34 cellular contexts compared by ENCODE assay signal in the genomic region with DNA sequence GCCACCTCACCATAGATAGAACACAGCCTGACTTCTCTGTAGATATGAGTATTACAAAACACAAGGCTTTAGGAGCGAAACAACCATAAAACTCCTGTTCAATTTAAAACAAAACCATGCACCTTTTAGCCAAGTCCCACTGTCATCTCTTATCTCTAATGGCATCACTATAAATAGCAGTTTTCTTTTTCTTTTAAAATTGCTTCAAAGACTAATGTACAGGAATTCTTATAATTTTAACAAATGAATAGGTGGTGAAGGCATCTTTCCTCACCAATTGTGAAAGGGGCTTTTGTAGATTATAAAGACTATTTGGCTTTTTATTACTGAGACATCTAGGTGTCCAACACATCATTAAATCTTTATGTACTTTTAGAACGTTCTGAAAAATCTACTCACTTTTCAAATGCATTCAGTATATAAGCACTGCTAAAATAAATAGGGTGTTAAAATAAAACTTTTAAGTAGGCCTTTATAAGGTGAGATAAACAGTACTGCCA.
"Had no signal": no experiment of that assay in that cellular context is flagged by ENCODE, and none has a peak within 500 bp of the region (broad histone marks: within the 10 kb centered on the region; RNA-seq: fewer than 3 reads in every experiment).

No MANE protein-coding gene starts in this region.

- H3K36me3 ChIP-seq: MG63 had no signal

- H3K9me3 ChIP-seq: MG63 had no signal

- H3K27me3 ChIP-seq: MG63 had no signal

- H3K4me2 ChIP-seq: KMS-11 had no signal

- H3K4me3 ChIP-seq: MG63 had no signal

- H3K9ac ChIP-seq: KMS-11 had no signal

- DNase-seq: Karpas-422, Kasumi-1, MG63, MM.1S, MV-4-11, NCI-H1048, NCI-H1092, NCI-H1092 treated with DMSO at 0.1 percent for 48 hours, NCI-H1105, NCI-H1105 treated with DMSO at 0.1 percent for 48 hours, NCI-H1417, NCI-H1417 treated with DMSO at 0.1 percent for 48 hours, NCI-H1436, NCI-H1436 treated with DMSO at 0.1 percent for 48 hours, NCI-H146, NCI-H1694, NCI-H1694 treated with DMSO at 0.1 percent for 48 hours, NCI-H187, NCI-H187 treated with DMSO at 0.1 percent for 48 hours, NCI-H1930, NCI-H2029, NCI-H2029 treated with DMSO at 0.1 percent for 48 hours, NCI-H2081, NCI-H2081 treated with DMSO at 0.1 percent for 48 hours, NCI-H2107, NCI-H2171, NCI-H2171 treated with DMSO at 0.1 percent for 48 hours, NCI-H2227 treated with DMSO at 0.1 percent for 48 hours, NCI-H226, NCI-H345, NCI-H446, NCI-H446 treated with DMSO at 0.1 percent for 48 hours, NCI-H510A had no signal

- H3K27ac ChIP-seq: KMS-11 had no signal
